16 cellular contexts compared by ENCODE assay signal in the genomic region with DNA sequence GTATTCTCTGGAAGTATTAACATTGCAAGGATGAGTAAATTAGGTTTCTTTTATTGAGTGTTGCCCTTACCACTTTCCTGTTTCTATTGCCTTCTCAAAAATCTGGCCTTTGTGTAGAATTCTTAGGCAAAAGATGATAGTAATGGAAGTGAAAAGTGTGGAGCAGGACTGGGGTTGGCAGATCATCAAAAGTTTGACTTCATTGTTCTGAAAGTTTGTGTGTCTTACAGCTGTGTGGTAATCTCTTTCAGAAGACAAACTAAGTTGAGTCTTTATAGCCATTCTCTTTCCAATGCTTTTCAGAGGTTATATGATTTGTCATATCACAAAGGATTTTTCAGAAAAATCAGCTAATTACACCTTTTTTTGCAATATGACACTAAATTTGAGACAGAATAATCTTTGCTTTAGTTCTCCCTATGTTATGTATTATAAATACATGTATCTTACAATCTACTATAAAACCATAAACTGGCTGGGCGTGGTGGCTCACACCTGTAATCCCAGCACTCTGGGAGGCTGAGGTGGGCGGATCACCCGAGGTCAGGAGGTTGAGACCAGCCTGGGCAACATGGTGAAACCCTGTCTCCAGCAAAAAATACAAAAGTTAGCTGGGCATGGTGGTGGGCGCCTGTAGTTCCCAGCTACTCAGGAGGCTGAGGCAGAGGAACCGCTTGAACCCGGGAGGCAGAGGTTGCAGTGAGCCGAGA. TPM values are rescaled to one million over a fixed set of nuclear protein-coding genes. Genes with fewer than 3 reads are reported as not detected.
DNase-seq lines count a peak whose midpoint lies in the region; ATAC-seq and TF ChIP-seq lines count a peak whose summit lies in the region.
"Had no signal": no experiment of that assay in that cellular context is flagged by ENCODE, and none has a peak within 500 bp of the region (broad histone marks: within the 10 kb centered on the region; RNA-seq: fewer than 3 reads in every experiment).

No MANE protein-coding gene starts in this region.

- WGBS in testis, 2 donors: 93 to 95% methylated on average over 7 of the region's 7 CpGs

- CTCF ChIA-PET in CD4-positive, alpha-beta T cell (lab: Charles Lee): interaction anchor here (3.3 kb wide), 1 partner anchor 9 kb away, joined by 19 read pairs; a partner anchor contains a TSS

- no peak overlapping the region for H3K27ac ChIP-seq in CD4-positive, alpha-beta T cell (ENCODE audit: low read depth, low read length)
- H3K27ac ChIP-seq in SK-N-MC: peak overlapping the region; percentile 61; the same call in 1 of the 2 replicates
- no peak overlapping the region for H3K27ac ChIP-seq in testis

- peak overlapping the region; percentile 19 for H3K27ac Mint-ChIP-seq in CD4-positive, alpha-beta T cell
- peak overlapping the region; percentile 55 for H3K27ac Mint-ChIP-seq in dendritic cell treated with granulocyte-macrophage colony-stimulating factor and Interleukin-4, amounts not matched to agents 40 ng/mL and 50 ng/mL, for 4 days

- peaks cover 74% of the 10 kb centered on the region for H3K36me3 Mint-ChIP-seq in CD4-positive, alpha-beta T cell (ENCODE audit: low read depth)
- H3K36me3 Mint-ChIP-seq in dendritic cell treated with granulocyte-macrophage colony-stimulating factor and Interleukin-4, amounts not matched to agents 40 ng/mL and 50 ng/mL, for 4 days (ENCODE audit: low read depth): peaks cover 65% of the 10 kb centered on the region

- peaks cover 41% of the 10 kb centered on the region for H3K4me1 Mint-ChIP-seq in CD4-positive, alpha-beta T cell (ENCODE audit: low read depth)
- H3K4me1 Mint-ChIP-seq in dendritic cell treated with granulocyte-macrophage colony-stimulating factor and Interleukin-4, amounts not matched to agents 40 ng/mL and 50 ng/mL, for 4 days (ENCODE audit: low read depth): peaks cover 7% of the 10 kb centered on the region

- H3K4me3 Mint-ChIP-seq in CD4-positive, alpha-beta T cell: no peak overlapping the region
- H3K4me3 Mint-ChIP-seq in dendritic cell treated with granulocyte-macrophage colony-stimulating factor and Interleukin-4, amounts not matched to agents 40 ng/mL and 50 ng/mL, for 4 days: no peak overlapping the region

- no peaks in the 10 kb centered on the region for H3K27me3 ChIP-seq in CD4-positive, alpha-beta T cell (ENCODE audit: control insufficient read depth, insufficient read depth, low read length)
- H3K27me3 ChIP-seq in testis: no peaks in the 10 kb centered on the region
- H3K27me3 ChIP-seq: BE2C had no signal

- no peaks in the 10 kb centered on the region for H3K9me3 ChIP-seq in CD4-positive, alpha-beta T cell (ENCODE audit: control insufficient read depth, low read length)
- H3K9me3 ChIP-seq in SK-N-MC (ENCODE audit: low read depth, low read length) (no peaks in the 10 kb centered on the region), testis (no peaks in the 10 kb centered on the region)
- H3K9me3 ChIP-seq: BE2C had no signal

- POLR2A ChIA-PET in CD4-positive, alpha-beta T cell (lab: Charles Lee): interaction anchor here (1.0 to 1.5 kb wide), 3 partner anchors 9 to 117 kb away, joined by 3 to 9 read pairs (median 5); no protein-coding TSS in a partner anchor

- no peak for DNase-seq in CD4-positive, alpha-beta T cell
- no peak for DNase-seq in SK-N-MC (ENCODE audit: low read depth, low spot score)
- DNase-seq in myocyte (ENCODE audit: low read depth): peak; percentile 15
- no peak for DNase-seq in testis
- DNase-seq in middle frontal gyrus (ENCODE audit: extremely low spot score, low spot score): no peak
- DNase-seq: amniotic stem cell, BE2C, NCI-H1105 treated with DMSO at 0.1 percent for 48 hours, NCI-H345, OCI-M1, posterior cingulate gyrus had no signal

- peaks cover 11% of the 10 kb centered on the region for H3K4me1 ChIP-seq in testis
- H3K4me1 ChIP-seq: BE2C had no signal

- H3K27me3 Mint-ChIP-seq in CD4-positive, alpha-beta T cell: no peaks in the 10 kb centered on the region
- no peaks in the 10 kb centered on the region for H3K27me3 Mint-ChIP-seq in dendritic cell treated with granulocyte-macrophage colony-stimulating factor and Interleukin-4, amounts not matched to agents 40 ng/mL and 50 ng/mL, for 4 days
- H3K27me3 Mint-ChIP-seq: IgD-negative memory B cell had no signal

- H3K4me3 ChIP-seq in SK-N-MC (no peak overlapping the region), testis (no peak overlapping the region)

- intact Hi-C loops in CD4-positive, alpha-beta T cell (cut with DNase I, micrococcal nuclease): no loop called here
- intact Hi-C loops in dendritic cell treated with granulocyte-macrophage colony-stimulating factor and Interleukin-4, amounts not matched to agents 40 ng/mL and 50 ng/mL, for 4 days (cut with micrococcal nuclease): no loop called here
- intact Hi-C loops in testis (cut with DNase I; ENCODE audit: low total_unique reads): no loop called here

- no peak for ATAC-seq in CD4-positive, alpha-beta T cell (ENCODE audit: poor library complexity)
- ATAC-seq in GM18909 (IDR thresholded peaks at IDR 0.05; ENCODE audit: poor library complexity, unreplicated experiment) (no peak), HG02678 (IDR thresholded peaks at IDR 0.05; ENCODE audit: unreplicated experiment) (no peak)

- no peaks in the 10 kb centered on the region for H3K9me3 Mint-ChIP-seq in CD4-positive, alpha-beta T cell
- H3K9me3 Mint-ChIP-seq in dendritic cell treated with granulocyte-macrophage colony-stimulating factor and Interleukin-4, amounts not matched to agents 40 ng/mL and 50 ng/mL, for 4 days: no peaks in the 10 kb centered on the region

- no peak overlapping the region for H3K9ac ChIP-seq in SK-N-MC (ENCODE audit: insufficient read length)

- H3K36me3 ChIP-seq in SK-N-MC (ENCODE audit: insufficient read depth, low read length): peaks cover 91% of the 10 kb centered on the region
- no peaks in the 10 kb centered on the region for H3K36me3 ChIP-seq in testis (ENCODE audit: low read depth, missing control alignments)

- TF ChIP-seq CTCF in CD4-positive, alpha-beta T cell (IDR thresholded peaks at IDR 0.05): no peak
- no peak for TF ChIP-seq CTCF in testis (IDR thresholded peaks at IDR 0.05)

- no peak for TF ChIP-seq POLR2A in testis (IDR thresholded peaks at IDR 0.05)

RNA-seq across cellular contexts. Expression of a gene that starts 8.7 kb away (rescaled TPM):
- under 1 TPM; 0.27 to 0.70 TPM for total RNA-seq in CD4-positive, alpha-beta T cell
- total RNA-seq in myocyte (2.8 TPM in 1 of 2 replicates, not detected in the other), testis (1 to 10 TPM; 1.1 to 3.1 TPM)
- polyA plus RNA-seq in myocyte (2012): 0.64 TPM
- 2.9 TPM for polyA plus RNA-seq in testis (ENCODE audit: insufficient read depth, low read depth, low replicate concordance)
- total RNA-seq: H4 had no signal

RNA-seq across cellular contexts. Expression of a gene that starts 9.7 kb away (rescaled TPM):
- 10 to 100 TPM; 32.5 to 32.9 TPM for total RNA-seq in CD4-positive, alpha-beta T cell
- total RNA-seq in myocyte (26.4 and 31.6 TPM in 2 replicates), testis (10 to 100 TPM; 43.1 to 48.6 TPM)
- 13.9 TPM for polyA plus RNA-seq in myocyte (2012)
- 163 TPM for polyA plus RNA-seq in testis (ENCODE audit: insufficient read depth, low read depth, low replicate concordance)
